14 cellular contexts compared by ENCODE assay signal in the genomic region with DNA sequence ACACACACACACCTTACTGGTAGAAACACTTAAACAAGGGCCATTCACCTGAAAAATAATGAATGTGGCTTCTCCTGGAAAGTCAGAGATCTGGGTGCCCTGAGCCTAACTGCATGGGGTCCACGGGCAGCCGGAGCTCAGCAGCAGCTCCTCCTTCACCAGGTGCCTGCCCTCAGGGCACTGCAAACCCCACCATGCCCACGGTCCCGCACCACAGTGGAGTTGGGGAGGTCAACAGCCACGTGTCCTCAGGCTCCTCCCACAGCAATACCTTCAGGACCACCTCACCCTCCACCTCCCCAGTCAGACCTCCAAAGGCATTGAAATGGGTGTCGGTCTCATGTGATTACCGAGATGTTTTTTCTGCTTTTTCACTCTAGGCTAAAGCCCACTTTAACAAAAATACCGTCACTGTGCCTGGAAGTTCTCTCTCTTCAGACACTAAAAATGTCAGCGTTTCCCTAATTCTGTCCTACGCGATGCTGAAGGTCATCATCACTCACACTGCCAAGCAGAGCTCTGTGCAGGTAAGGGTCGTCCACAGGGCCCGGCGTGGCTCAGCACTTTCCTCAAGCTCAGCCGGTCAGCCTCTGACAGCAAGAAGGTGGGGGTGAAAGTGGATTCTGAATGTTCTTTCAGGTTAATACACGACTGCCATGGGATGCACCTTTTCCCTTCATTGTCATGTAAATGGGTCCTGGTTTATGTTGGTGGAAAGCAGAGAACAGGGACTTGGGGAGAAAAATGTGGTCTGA. TPM values are rescaled to one million over a fixed set of nuclear protein-coding genes. Genes with fewer than 3 reads are reported as not detected.
DNase-seq lines count a peak whose midpoint lies in the region; ATAC-seq and TF ChIP-seq lines count a peak whose summit lies in the region.
"Had no signal": no experiment of that assay in that cellular context is flagged by ENCODE, and none has a peak within 500 bp of the region (broad histone marks: within the 10 kb centered on the region; RNA-seq: fewer than 3 reads in every experiment).

No MANE protein-coding gene starts in this region.

- H3K27me3 Mint-ChIP-seq in WTC11 (ENCODE audit: low read depth) (no peaks in the 10 kb centered on the region), immature natural killer cell (ENCODE audit: low read depth in 3 of 3) (peaks cover 0 to 7% (median 0%) of the 10 kb centered on the region in 3 donors)
- H3K27me3 Mint-ChIP-seq in activated CD4-positive, alpha-beta T cell treated with anti-CD3 and anti-CD28 coated beads, Interleukin-2, amount 10 ng/mL, durations not matched to agents 24 days and 14 days, result no peaks in the 10 kb centered on the region

- H3K27ac Mint-ChIP-seq in activated naive CD4-positive, alpha-beta T cell treated with anti-CD3 and anti-CD28 coated beads, Interleukin-2, amount 50 U/mL, for 72 hours, result peak overlapping the region; percentile 40 to 90
- H3K27ac Mint-ChIP-seq in WTC11 (peak overlapping the region; percentile 75), immature natural killer cell (peak overlapping the region; percentile 66 to 94 (median 78))
- no peak overlapping the region for H3K27ac Mint-ChIP-seq in activated CD4-positive, alpha-beta T cell treated with anti-CD3 and anti-CD28 coated beads, Interleukin-2, amount 10 ng/mL, durations not matched to agents 24 days and 14 days

- H3K4me3 Mint-ChIP-seq in WTC11, result no peak overlapping the region
- H3K4me3 Mint-ChIP-seq in immature natural killer cell, result peak overlapping the region in 2 of 5 donors; percentile 21 to 50
- no peak overlapping the region for H3K4me3 Mint-ChIP-seq in activated CD4-positive, alpha-beta T cell treated with anti-CD3 and anti-CD28 coated beads, Interleukin-2, amount 10 ng/mL, durations not matched to agents 24 days and 14 days

- no peak for ATAC-seq in activated naive CD4-positive, alpha-beta T cell treated with anti-CD3 and anti-CD28 coated beads, Interleukin-2, amount 50 U/mL, for 72 hours
- ATAC-seq in WTC11 (peak; percentile 32), HG03108 (IDR thresholded peaks at IDR 0.05; ENCODE audit: unreplicated experiment) (no peak)

- CTCF ChIA-PET in WTC11 (lab: Charles Lee), result interaction anchor here (1.1 kb wide), 1 partner anchor 96 kb away, joined by 3 read pairs; no protein-coding TSS in a partner anchor

- no peak for TF ChIP-seq CTCF in WTC11 (IDR thresholded peaks at IDR 0.05)

- H3K4me1 Mint-ChIP-seq in WTC11 (peaks cover 28% of the 10 kb centered on the region), immature natural killer cell (peaks cover 14 to 25% of the 10 kb centered on the region in 2 donors)
- no peaks in the 10 kb centered on the region for H3K4me1 Mint-ChIP-seq in activated CD4-positive, alpha-beta T cell treated with anti-CD3 and anti-CD28 coated beads, Interleukin-2, amount 10 ng/mL, durations not matched to agents 24 days and 14 days

- H3K9me3 Mint-ChIP-seq in activated naive CD4-positive, alpha-beta T cell treated with anti-CD3 and anti-CD28 coated beads, Interleukin-2, amount 50 U/mL, for 72 hours, result no peaks in the 10 kb centered on the region
- H3K9me3 Mint-ChIP-seq in WTC11 (no peaks in the 10 kb centered on the region), immature natural killer cell (no peaks in the 10 kb centered on the region)
- H3K9me3 Mint-ChIP-seq in activated CD4-positive, alpha-beta T cell treated with anti-CD3 and anti-CD28 coated beads, Interleukin-2, amount 10 ng/mL, durations not matched to agents 24 days and 14 days, result no peaks in the 10 kb centered on the region

- no peak for DNase-seq in activated naive CD4-positive, alpha-beta T cell treated with anti-CD3 and anti-CD28 coated beads, Interleukin-2, amount 50 U/mL, for 72 hours (ENCODE audit: low spot score in 2 of 2)
- DNase-seq in activated naive CD4-positive, alpha-beta T cell (lab: John Stamatoyannopoulos, UW), result no peak
- no peak for DNase-seq in WTC11 (ENCODE audit: low spot score)
- no peak for DNase-seq in immature natural killer cell
- DNase-seq in stimulated activated CD4-positive, alpha-beta T cell treated with anti-CD3 and anti-CD28 coated beads, Interleukin-15, amount 100 ng/mL, for 24 hours, result no peak
- DNase-seq in activated CD4-positive, alpha-beta T cell treated with anti-CD3 and anti-CD28 coated beads, Interleukin-2, amount 10 ng/mL, durations not matched to agents 24 days and 14 days, result no peak
- no peak for DNase-seq in NCI-H446 treated with DMSO at 0.1 percent for 48 hours (lab: John Stamatoyannopoulos, UW)
- DNase-seq: DMS79, NCI-H1105, NCI-H187 treated with DMSO at 0.1 percent for 48 hours, NCI-H2171, NCI-H510A, SHP77 had no signal

- POLR2A ChIA-PET in WTC11 (lab: Charles Lee), result interaction anchor here (0.7 kb wide), 1 partner anchor 13 kb away, joined by 3 read pairs; no protein-coding TSS in a partner anchor

- intact Hi-C loops in activated CD4-positive, alpha-beta T cell treated with anti-CD3 and anti-CD28 coated beads, Interleukin-2, amount 10 ng/mL, durations not matched to agents 24 days and 14 days (cut with micrococcal nuclease), result no loop called here

- H3K36me3 Mint-ChIP-seq in activated naive CD4-positive, alpha-beta T cell treated with anti-CD3 and anti-CD28 coated beads, Interleukin-2, amount 50 U/mL, for 72 hours, result no peaks in the 10 kb centered on the region
- H3K36me3 Mint-ChIP-seq in WTC11 (peaks cover 13% of the 10 kb centered on the region), immature natural killer cell (peaks cover 10 to 19% (median 10%) of the 10 kb centered on the region in 3 donors)
- H3K36me3 Mint-ChIP-seq in activated CD4-positive, alpha-beta T cell treated with anti-CD3 and anti-CD28 coated beads, Interleukin-2, amount 10 ng/mL, durations not matched to agents 24 days and 14 days (ENCODE audit: low read depth), result peaks cover 8% of the 10 kb centered on the region

TF ChIP-seq in WTC11, 78 proteins besides CTCF, POLR2A, EP300 and RAD21 (continues in another document):
- TF ChIP-seq, protein P1, sequence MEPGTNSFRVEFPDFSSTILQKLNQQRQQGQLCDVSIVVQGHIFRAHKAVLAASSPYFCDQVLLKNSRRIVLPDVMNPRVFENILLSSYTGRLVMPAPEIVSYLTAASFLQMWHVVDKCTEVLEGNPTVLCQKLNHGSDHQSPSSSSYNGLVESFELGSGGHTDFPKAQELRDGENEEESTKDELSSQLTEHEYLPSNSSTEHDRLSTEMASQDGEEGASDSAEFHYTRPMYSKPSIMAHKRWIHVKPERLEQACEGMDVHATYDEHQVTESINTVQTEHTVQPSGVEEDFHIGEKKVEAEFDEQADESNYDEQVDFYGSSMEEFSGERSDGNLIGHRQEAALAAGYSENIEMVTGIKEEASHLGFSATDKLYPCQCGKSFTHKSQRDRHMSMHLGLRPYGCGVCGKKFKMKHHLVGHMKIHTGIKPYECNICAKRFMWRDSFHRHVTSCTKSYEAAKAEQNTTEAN (CRISPR knock-in tag; IDR thresholded peaks at IDR 0.05), result no peak
- TF ChIP-seq TEAD1 (CRISPR knock-in tag; IDR thresholded peaks at IDR 0.05) (no peak), ESRRA (CRISPR knock-in tag; IDR thresholded peaks at IDR 0.05; ENCODE audit: borderline replicate concordance) (no peak), ZNF423 (CRISPR knock-in tag; IDR thresholded peaks at IDR 0.05) (no peak), JAZF1 (CRISPR knock-in tag; IDR thresholded peaks at IDR 0.05) (no peak), ZNF219 (CRISPR knock-in tag; IDR thresholded peaks at IDR 0.05; ENCODE audit: borderline replicate concordance) (no peak)
- TF ChIP-seq, protein P2, sequence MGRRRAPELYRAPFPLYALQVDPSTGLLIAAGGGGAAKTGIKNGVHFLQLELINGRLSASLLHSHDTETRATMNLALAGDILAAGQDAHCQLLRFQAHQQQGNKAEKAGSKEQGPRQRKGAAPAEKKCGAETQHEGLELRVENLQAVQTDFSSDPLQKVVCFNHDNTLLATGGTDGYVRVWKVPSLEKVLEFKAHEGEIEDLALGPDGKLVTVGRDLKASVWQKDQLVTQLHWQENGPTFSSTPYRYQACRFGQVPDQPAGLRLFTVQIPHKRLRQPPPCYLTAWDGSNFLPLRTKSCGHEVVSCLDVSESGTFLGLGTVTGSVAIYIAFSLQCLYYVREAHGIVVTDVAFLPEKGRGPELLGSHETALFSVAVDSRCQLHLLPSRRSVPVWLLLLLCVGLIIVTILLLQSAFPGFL (CRISPR knock-in tag; IDR thresholded peaks at IDR 0.05; ENCODE audit: borderline replicate concordance), result no peak
- TF ChIP-seq, protein P3, sequence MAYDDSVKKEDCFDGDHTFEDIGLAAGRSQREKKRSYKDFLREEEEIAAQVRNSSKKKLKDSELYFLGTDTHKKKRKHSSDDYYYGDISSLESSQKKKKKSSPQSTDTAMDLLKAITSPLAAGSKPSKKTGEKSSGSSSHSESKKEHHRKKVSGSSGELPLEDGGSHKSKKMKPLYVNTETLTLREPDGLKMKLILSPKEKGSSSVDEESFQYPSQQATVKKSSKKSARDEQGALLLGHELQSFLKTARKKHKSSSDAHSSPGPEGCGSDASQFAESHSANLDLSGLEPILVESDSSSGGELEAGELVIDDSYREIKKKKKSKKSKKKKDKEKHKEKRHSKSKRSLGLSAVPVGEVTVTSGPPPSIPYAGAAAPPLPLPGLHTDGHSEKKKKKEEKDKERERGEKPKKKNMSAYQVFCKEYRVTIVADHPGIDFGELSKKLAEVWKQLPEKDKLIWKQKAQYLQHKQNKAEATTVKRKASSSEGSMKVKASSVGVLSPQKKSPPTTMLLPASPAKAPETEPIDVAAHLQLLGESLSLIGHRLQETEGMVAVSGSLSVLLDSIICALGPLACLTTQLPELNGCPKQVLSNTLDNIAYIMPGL (CRISPR knock-in tag; IDR thresholded peaks at IDR 0.05), result no peak

RNA-seq across cellular contexts. Expression of a gene that starts 48.9 kb away (rescaled TPM):
- 10 to 100 TPM; 40.0 to 44.2 TPM for total RNA-seq in activated naive CD4-positive, alpha-beta T cell treated with anti-CD3 and anti-CD28 coated beads, Interleukin-2, amount 50 U/mL, for 72 hours
- total RNA-seq in WTC11 (2021), result 47.6 to 56.3 TPM (median 52.8 TPM) in 3 replicates
- polyA plus RNA-seq in immature natural killer cell, result 10 to 100 TPM; 20.4 to 32.3 (median 20.9) TPM
- 49.9 and 52.9 TPM in 2 replicates for total RNA-seq in activated CD4-positive, alpha-beta T cell treated with anti-CD3 and anti-CD28 coated beads, Interleukin-2, amount 10 ng/mL, durations not matched to agents 24 days and 14 days
